In genomic region chr1:155226188-155226909, GRCh38 we compare ENCODE assay signal across 8 cellular contexts. TPM values are rescaled to one million over a fixed set of nuclear protein-coding genes. Genes with fewer than 3 reads are reported as not detected.
DNase-seq lines count a peak whose midpoint lies in the region; ATAC-seq and TF ChIP-seq lines count a peak whose summit lies in the region.

No MANE protein-coding gene starts in this region.

- no peak for TF ChIP-seq EP300 in neural cell (conservative IDR thresholded peaks at IDR 0.05; ENCODE audit: poor library complexity, severe bottlenecking)

- no peaks in the 10 kb centered on the region for H3K27me3 Mint-ChIP-seq in activated T-helper 2 cell treated with anti-CD3 and anti-CD28 coated beads, Interferon-gamma antibody, Interleukin-2, Interleukin-4, amounts not matched to agents 10 μg/mL and 5 μg/mL and 100 μg/mL, durations not matched to agents 14 hours and 24 hours and 36 hours (ENCODE audit: low read depth)
- no peaks in the 10 kb centered on the region for H3K27me3 Mint-ChIP-seq in stimulated activated naive CD8-positive, alpha-beta T cell treated with anti-CD3 and anti-CD28 coated beads, Interleukin-15, Interleukin-2, amounts not matched to agents 100 ng/mL and 50 ng/mL, for 24 hours

- POLR2A ChIA-PET in GM10248 (lab: Yijun Ruan, JAX): no interaction called here

- peaks cover 6% of the 10 kb centered on the region for H3F3A ChIP-seq in neural cell (ENCODE audit: insufficient read depth, low read length, poor library complexity, severe bottlenecking)

- intact Hi-C loops in activated T-helper 2 cell treated with anti-CD3 and anti-CD28 coated beads, Interferon-gamma antibody, Interleukin-2, Interleukin-4, amounts not matched to agents 10 μg/mL and 5 μg/mL and 100 μg/mL, durations not matched to agents 14 hours and 24 hours and 36 hours (cut with micrococcal nuclease): loop anchor here (1.0 to 5.0 kb wide), 2 partner anchors 34 to 50 kb away; no protein-coding TSS in a partner anchor

- no peaks in the 10 kb centered on the region for H3K9me3 Mint-ChIP-seq in activated T-helper 2 cell treated with anti-CD3 and anti-CD28 coated beads, Interferon-gamma antibody, Interleukin-2, Interleukin-4, amounts not matched to agents 10 μg/mL and 5 μg/mL and 100 μg/mL, durations not matched to agents 14 hours and 24 hours and 36 hours
- no peaks in the 10 kb centered on the region for H3K9me3 Mint-ChIP-seq in stimulated activated naive CD8-positive, alpha-beta T cell treated with anti-CD3 and anti-CD28 coated beads, Interleukin-15, Interleukin-2, amounts not matched to agents 100 ng/mL and 50 ng/mL, for 24 hours

- peak overlapping the region; percentile 81 for H2AFZ ChIP-seq in neural cell (ENCODE audit: low read depth, low read length)

- peaks cover 11% of the 10 kb centered on the region for H3K79me2 ChIP-seq in neural cell (replicated peaks; ENCODE audit: insufficient read depth, low read length)

- peak overlapping the region; percentile 89 for H3K4me3 ChIP-seq in LNCaP clone FGC (ENCODE audit: low read depth, low read length)
- H3K4me3 ChIP-seq in neural cell (ENCODE audit: low read length): peak overlapping the region; percentile 92

- peak overlapping the region; percentile 88 for H3K9ac ChIP-seq in neural cell (ENCODE audit: low read length)

- H3K4me3 Mint-ChIP-seq in activated T-helper 2 cell treated with anti-CD3 and anti-CD28 coated beads, Interferon-gamma antibody, Interleukin-2, Interleukin-4, amounts not matched to agents 10 μg/mL and 5 μg/mL and 100 μg/mL, durations not matched to agents 14 hours and 24 hours and 36 hours (ENCODE audit: low read depth): peak overlapping the region; percentile 95
- peak overlapping the region; percentile 83 for H3K4me3 Mint-ChIP-seq in stimulated activated naive CD8-positive, alpha-beta T cell treated with anti-CD3 and anti-CD28 coated beads, Interleukin-15, Interleukin-2, amounts not matched to agents 100 ng/mL and 50 ng/mL, for 24 hours

- H3K27ac ChIP-seq in neural cell (ENCODE audit: low read length): peak overlapping the region; percentile 97

- no peak for ATAC-seq in HG02571 (IDR thresholded peaks at IDR 0.05; ENCODE audit: unreplicated experiment)

- peaks cover 26% of the 10 kb centered on the region for H3K4me1 Mint-ChIP-seq in activated T-helper 2 cell treated with anti-CD3 and anti-CD28 coated beads, Interferon-gamma antibody, Interleukin-2, Interleukin-4, amounts not matched to agents 10 μg/mL and 5 μg/mL and 100 μg/mL, durations not matched to agents 14 hours and 24 hours and 36 hours (ENCODE audit: low read depth)
- H3K4me1 Mint-ChIP-seq in stimulated activated naive CD8-positive, alpha-beta T cell treated with anti-CD3 and anti-CD28 coated beads, Interleukin-15, Interleukin-2, amounts not matched to agents 100 ng/mL and 50 ng/mL, for 24 hours (ENCODE audit: low read depth): peaks cover 46% of the 10 kb centered on the region

- H3K36me3 Mint-ChIP-seq in activated T-helper 2 cell treated with anti-CD3 and anti-CD28 coated beads, Interferon-gamma antibody, Interleukin-2, Interleukin-4, amounts not matched to agents 10 μg/mL and 5 μg/mL and 100 μg/mL, durations not matched to agents 14 hours and 24 hours and 36 hours (ENCODE audit: low read depth): peaks cover 14% of the 10 kb centered on the region
- peaks cover 10% of the 10 kb centered on the region for H3K36me3 Mint-ChIP-seq in stimulated activated naive CD8-positive, alpha-beta T cell treated with anti-CD3 and anti-CD28 coated beads, Interleukin-15, Interleukin-2, amounts not matched to agents 100 ng/mL and 50 ng/mL, for 24 hours (ENCODE audit: low read depth)

- peak overlapping the region; percentile 94 for H3K27ac Mint-ChIP-seq in activated T-helper 2 cell treated with anti-CD3 and anti-CD28 coated beads, Interferon-gamma antibody, Interleukin-2, Interleukin-4, amounts not matched to agents 10 μg/mL and 5 μg/mL and 100 μg/mL, durations not matched to agents 14 hours and 24 hours and 36 hours
- H3K27ac Mint-ChIP-seq in stimulated activated naive CD8-positive, alpha-beta T cell treated with anti-CD3 and anti-CD28 coated beads, Interleukin-15, Interleukin-2, amounts not matched to agents 100 ng/mL and 50 ng/mL, for 24 hours: peak overlapping the region; percentile 89

- H4K20me1 ChIP-seq in neural cell (ENCODE audit: insufficient read depth): no peaks in the 10 kb centered on the region

- peak; percentile 64 for TF ChIP-seq RAD21 in neural cell (conservative IDR thresholded peaks at IDR 0.05)

- no peaks in the 10 kb centered on the region for H3K9me3 ChIP-seq in neural cell (ENCODE audit: low read length)

- CTCF ChIA-PET in GM10248 (lab: Yijun Ruan, JAX): interaction anchor here (0.8 to 6.9 kb wide), 10 partner anchors 10 to 53 kb away, joined by 3 to 88 read pairs (median 6); partner anchors contain the start of genes CLK2, KRTCAP2, MTX1 and THBS3

- no peaks in the 10 kb centered on the region for H3K36me3 ChIP-seq in neural cell (ENCODE audit: insufficient read depth, low read length)

- H3K4me2 ChIP-seq in neural cell (ENCODE audit: low read length): peak overlapping the region; percentile 83

- TF ChIP-seq CTCF in GM10248 (IDR thresholded peaks at IDR 0.05; ENCODE audit: control extremely low read depth, extremely low read depth, low read depth, missing control alignments) (peak; percentile 79), LNCaP clone FGC (IDR thresholded peaks at IDR 0.05; ENCODE audit: control insufficient read depth, extremely low read depth, insufficient read depth) (peak; percentile 56), neural cell (IDR thresholded peaks at IDR 0.05; ENCODE audit: poor library complexity, severe bottlenecking) (peak; percentile 75)

- H3K9me2 ChIP-seq in neural cell (ENCODE audit: insufficient read depth, low read length): no peaks in the 10 kb centered on the region

- no peaks in the 10 kb centered on the region for H3K27me3 ChIP-seq in neural cell (ENCODE audit: insufficient read depth, low read depth, low read length)

- DNase-seq in GM10248 (ENCODE audit: extremely low spot score) (peak; percentile 76), LNCaP clone FGC (ENCODE audit: low read depth) (no peak), RKO (ENCODE audit: low spot score) (peak; percentile 90), fibroblast of the conjunctiva (ENCODE audit: low read depth) (peak; percentile 67)
- DNase-seq in activated T-helper 2 cell treated with anti-CD3 and anti-CD28 coated beads, Interferon-gamma antibody, Interleukin-2, Interleukin-4, amounts not matched to agents 10 μg/mL and 5 μg/mL and 100 μg/mL, durations not matched to agents 14 hours and 24 hours and 36 hours (ENCODE audit: low spot score): peak; percentile 74

TF ChIP-seq in neural cell, 6 proteins besides CTCF, POLR2A, EP300 and RAD21:
- TF ChIP-seq TAF1 (IDR thresholded peaks at IDR 0.05; ENCODE audit: low read depth) (no peak), REST (IDR thresholded peaks at IDR 0.05; ENCODE audit: borderline replicate concordance) (no peak), MXI1 (conservative IDR thresholded peaks at IDR 0.05; ENCODE audit: poor library complexity, severe bottlenecking) (no peak), SMC3 (conservative IDR thresholded peaks at IDR 0.05; ENCODE audit: poor library complexity) (peak; percentile 58)

RNA-seq across cellular contexts. Expression of gene MTX1, which starts 17.9 kb away (rescaled TPM):
- 58.6 and 64.0 TPM in 2 replicates for total RNA-seq in activated T-helper 2 cell treated with anti-CD3 and anti-CD28 coated beads, Interferon-gamma antibody, Interleukin-2, Interleukin-4, amounts not matched to agents 10 μg/mL and 5 μg/mL and 100 μg/mL, durations not matched to agents 14 hours and 24 hours and 36 hours
- polyA plus RNA-seq in neural cell: 48.0 and 55.0 TPM in 2 replicates
- 19.6 and 23.1 TPM in 2 replicates for polyA minus RNA-seq in neural cell

RNA-seq across cellular contexts. Expression of gene THBS3, which starts 18.7 kb away (rescaled TPM):
- 10.4 and 13.1 TPM in 2 replicates for total RNA-seq in activated T-helper 2 cell treated with anti-CD3 and anti-CD28 coated beads, Interferon-gamma antibody, Interleukin-2, Interleukin-4, amounts not matched to agents 10 μg/mL and 5 μg/mL and 100 μg/mL, durations not matched to agents 14 hours and 24 hours and 36 hours
- polyA plus RNA-seq in neural cell: 99.6 and 126 TPM in 2 replicates
- polyA minus RNA-seq in neural cell: 55.0 and 58.9 TPM in 2 replicates

RNA-seq across cellular contexts. Expression of gene ENTREP3, which starts 28.9 kb away (rescaled TPM):
- total RNA-seq in activated T-helper 2 cell treated with anti-CD3 and anti-CD28 coated beads, Interferon-gamma antibody, Interleukin-2, Interleukin-4, amounts not matched to agents 10 μg/mL and 5 μg/mL and 100 μg/mL, durations not matched to agents 14 hours and 24 hours and 36 hours: 42.5 and 45.5 TPM in 2 replicates
- polyA plus RNA-seq in neural cell: 9.8 and 11.1 TPM in 2 replicates
- polyA minus RNA-seq in neural cell: 8.0 and 8.6 TPM in 2 replicates

RNA-seq across cellular contexts. Expression of gene SCAMP3, which starts 35.8 kb away (rescaled TPM):
- total RNA-seq in activated T-helper 2 cell treated with anti-CD3 and anti-CD28 coated beads, Interferon-gamma antibody, Interleukin-2, Interleukin-4, amounts not matched to agents 10 μg/mL and 5 μg/mL and 100 μg/mL, durations not matched to agents 14 hours and 24 hours and 36 hours: 113 and 123 TPM in 2 replicates
- polyA plus RNA-seq in neural cell: 34.6 and 50.0 TPM in 2 replicates
- 26.3 and 29.4 TPM in 2 replicates for polyA minus RNA-seq in neural cell

RNA-seq across cellular contexts. Expression of gene CLK2, which starts 47.0 kb away (rescaled TPM):
- total RNA-seq in activated T-helper 2 cell treated with anti-CD3 and anti-CD28 coated beads, Interferon-gamma antibody, Interleukin-2, Interleukin-4, amounts not matched to agents 10 μg/mL and 5 μg/mL and 100 μg/mL, durations not matched to agents 14 hours and 24 hours and 36 hours: 95.7 and 96.8 TPM in 2 replicates
- polyA plus RNA-seq in neural cell: 44.4 and 57.7 TPM in 2 replicates
- polyA minus RNA-seq in neural cell: 35.1 and 39.0 TPM in 2 replicates
